26 cellular contexts compared by ENCODE assay signal in genomic region chr1:40352126-40352525, GRCh38. TPM values are rescaled to one million over a fixed set of nuclear protein-coding genes. Genes with fewer than 3 reads are reported as not detected.
A peak's percentile ranks its signal among the peaks of the same experiment; 100 is the strongest.
DNase-seq lines count a peak whose midpoint lies in the region; ATAC-seq, FAIRE-seq and TF ChIP-seq lines count a peak whose summit lies in the region.
"Had no signal": no experiment of that assay in that cellular context is flagged by ENCODE, and none has a peak within 500 bp of the region (broad histone marks: within the 10 kb centered on the region; RNA-seq: fewer than 3 reads in every experiment).

No MANE protein-coding gene starts in this region.

- CTCF ChIA-PET in SK-N-SH (lab: Yijun Ruan, JAX) (interaction anchor here (1.3 to 9.4 kb wide), 3 partner anchors 15 to 208 kb away, joined by 7 to 71 read pairs (median 9); no protein-coding TSS in a partner anchor), K562 (lab: Yijun Ruan, JAX; ENCODE audit: low intra/inter-chr PET ratio) (no interaction called here), T-cell (lab: Charles Lee) (interaction anchor here (0.6 to 3.5 kb wide), 2 partner anchors 14 to 277 kb away, joined by 3 to 15 read pairs; no protein-coding TSS in a partner anchor)

- H3K27ac ChIP-seq in SK-N-SH (ENCODE audit: low read depth in 2 of 2, low read length in 1 of 2) (no peak overlapping the region), Karpas-422 (ENCODE audit: low read length) (peak overlapping the region; percentile 81), K562 (ENCODE audit: extremely low read depth, low read depth, low read length) (no peak overlapping the region)
- H3K27ac ChIP-seq: HL-60, WERI-Rb-1 had no signal

- 79% methylated on average over 3 of the region's 3 CpGs for WGBS in SK-N-SH (ENCODE audit: low lambda C conversion rate)
- 61% methylated on average over 3 of the region's 3 CpGs for WGBS in K562 (ENCODE audit: insufficient coverage, low coverage, missing lambda C conversion rate)

- H3K27me3 ChIP-seq in SK-N-SH (ENCODE audit: insufficient read depth): no peaks in the 10 kb centered on the region
- H3K27me3 ChIP-seq in Karpas-422 (ENCODE audit: low read length): no peaks in the 10 kb centered on the region
- no peaks in the 10 kb centered on the region for H3K27me3 ChIP-seq in K562 (ENCODE audit: control insufficient read depth in 2 of 2, insufficient read depth in 2 of 2, low read length in 2 of 2)
- H3K27me3 ChIP-seq: transverse colon had no signal

- TF ChIP-seq CTCF in SK-N-SH (IDR thresholded peaks at IDR 0.05): no peak
- TF ChIP-seq CTCF in K562 (IDR thresholded peaks at IDR 0.05 in 2 of 3, conservative IDR thresholded peaks at IDR 0.05 in 1 of 3; ENCODE audit: insufficient read depth in 2 of 3, low read depth in 1 of 3, low read length in 3 of 3): no peak

- no peak overlapping the region for H3K4me3 ChIP-seq in SK-N-SH (ENCODE audit: low read depth in 2 of 2, low read length in 1 of 2)
- no peak overlapping the region for H3K4me3 ChIP-seq in Karpas-422 (ENCODE audit: low read length)
- no peak overlapping the region for H3K4me3 ChIP-seq in K562
- H3K4me3 ChIP-seq: HAP-1, transverse colon had no signal

- H3K27ac Mint-ChIP-seq in T-cell: no peak overlapping the region
- H3K27ac Mint-ChIP-seq: activated naive CD8-positive, alpha-beta T cell treated with anti-CD3 and anti-CD28 coated beads, Interleukin-2, amount 10 ng/mL, durations not matched to agents 7 days and 5 days had no signal

- no peak for TF ChIP-seq POLR2A in K562 (conservative IDR thresholded peaks at IDR 0.05)

- intact Hi-C loops in K562 (cut with micrococcal nuclease): no loop called here
- intact Hi-C loops in sciatic nerve (cut with DNase I): no loop called here

- H3K36me3 Mint-ChIP-seq in T-cell: no peaks in the 10 kb centered on the region

- H3F3A ChIP-seq in SK-N-SH (replicated peaks; ENCODE audit: insufficient read depth): no peaks in the 10 kb centered on the region

- H3K4me2 ChIP-seq in SK-N-SH (no peak overlapping the region), Karpas-422 (ENCODE audit: low read depth, low read length, poor library complexity, severe bottlenecking) (peak overlapping the region; percentile 31), K562 (ENCODE audit: insufficient read depth, low read length) (no peak overlapping the region)

- H2AFZ ChIP-seq in SK-N-SH (ENCODE audit: low read depth) (no peak overlapping the region), Karpas-422 (ENCODE audit: low read length) (0 out of 2 replicates have a peak overlapping the region, but pooled peaks have one; percentile 60), K562 (ENCODE audit: low read depth, low read length) (no peak overlapping the region)

- no peaks in the 10 kb centered on the region for H3K9me3 Mint-ChIP-seq in T-cell

- no peaks in the 10 kb centered on the region for H4K20me1 ChIP-seq in SK-N-SH (ENCODE audit: insufficient read depth)
- H4K20me1 ChIP-seq in Karpas-422 (ENCODE audit: insufficient read depth, low read depth, low read length): no peaks in the 10 kb centered on the region
- H4K20me1 ChIP-seq in K562 (replicated peaks; ENCODE audit: control insufficient read depth, insufficient read depth, low read length): no peaks in the 10 kb centered on the region

- H3K27me3 Mint-ChIP-seq in T-cell: no peaks in the 10 kb centered on the region
- H3K27me3 Mint-ChIP-seq: activated naive CD8-positive, alpha-beta T cell treated with anti-CD3 and anti-CD28 coated beads, Interleukin-2, amount 10 ng/mL, durations not matched to agents 7 days and 5 days had no signal

- H3K4me1 ChIP-seq in SK-N-SH (ENCODE audit: control insufficient read depth in 1 of 2, insufficient read depth in 2 of 2, low read depth in 1 of 2, low read length in 1 of 2) (no peaks in the 10 kb centered on the region), Karpas-422 (ENCODE audit: low read length) (peaks cover 61% of the 10 kb centered on the region), K562 (replicated peaks in 1 of 2; ENCODE audit: control insufficient read depth in 2 of 2, insufficient read depth in 2 of 2, low read length in 2 of 2) (no peaks in the 10 kb centered on the region; a peak in 1 of 5 replicates)
- H3K4me1 ChIP-seq: HAP-1, transverse colon had no signal

- ATAC-seq in SK-N-SH treated with all-trans-retinoic acid at 6 μM for 48 hours (no peak), K562 (peak; percentile 25; the same call in 1 of the 3 replicates), sciatic nerve (peak; percentile 28), T-cell (replicated peaks in 1 of 4) (no peak), GM21526 (IDR thresholded peaks at IDR 0.05; ENCODE audit: low FRiP score, unreplicated experiment) (no peak)
- ATAC-seq: PC-3 had no signal

- H3K9me1 ChIP-seq in K562 (ENCODE audit: control insufficient read depth, insufficient read depth, low read length): no peaks in the 10 kb centered on the region

- in situ Hi-C loops in K562 (cut with MboI): no loop called here

- TF ChIP-seq RAD21 in SK-N-SH (IDR thresholded peaks at IDR 0.05; ENCODE audit: low read length) (no peak), K562 (CRISPR knock-in tag; conservative IDR thresholded peaks at IDR 0.05 in 1 of 2, IDR thresholded peaks at IDR 0.05 in 1 of 2) (no peak)

- H3K9me3 ChIP-seq in SK-N-SH (no peaks in the 10 kb centered on the region), Karpas-422 (ENCODE audit: low read length) (no peaks in the 10 kb centered on the region; the same call in 1 of the 2 replicates), K562 (replicated peaks; ENCODE audit: control insufficient read depth, insufficient read depth, low read depth, low read length) (no peaks in the 10 kb centered on the region)

- DNase-seq in SK-N-SH (no peak), Karpas-422 (peak; percentile 75), K562 (ENCODE audit: extremely low read depth in 1 of 4, low spot score in 3 of 4) (no peak), sciatic nerve (ENCODE audit: low spot score) (no peak), T-cell (no peak), activated gamma-delta T cell (lab: John Stamatoyannopoulos, UW) (no peak)
- DNase-seq: activated CD8-positive, alpha-beta memory T cell treated with anti-CD3 and anti-CD28 coated beads, Interleukin-2, amount 50 U/mL, for 4 hours; activated naive CD8-positive, alpha-beta T cell treated with anti-CD3 and anti-CD28 coated beads, Interleukin-2, amount 10 ng/mL, durations not matched to agents 7 days and 5 days; AML-193; cerebellar nuclear complex; DMS79; islet precursor cell; mesenchymal stem cell; NCI-H1436; NCI-H524 treated with DMSO at 0.1 percent for 48 hours; occipital lobe; PC-3; SIG-M5; T-helper 2 cell; transverse colon; WERI-Rb-1 had no signal

- FAIRE-seq in K562 (lab: Jason Lieb, UNC): no peak
- FAIRE-seq: frontal cortex had no signal

- no peaks in the 10 kb centered on the region for H3K9me2 ChIP-seq in SK-N-SH
- no peaks in the 10 kb centered on the region for H3K9me2 ChIP-seq in Karpas-422 (replicated peaks; ENCODE audit: insufficient read depth, low read length)

- H3K36me3 ChIP-seq in SK-N-SH (replicated peaks in 1 of 2; ENCODE audit: control insufficient read depth in 1 of 2, insufficient read depth in 2 of 2, low read length in 1 of 2): no peaks in the 10 kb centered on the region
- no peaks in the 10 kb centered on the region for H3K36me3 ChIP-seq in Karpas-422 (ENCODE audit: insufficient read depth, low read length)
- no peaks in the 10 kb centered on the region for H3K36me3 ChIP-seq in K562 (ENCODE audit: control insufficient read depth, insufficient read depth, low read length)
- H3K36me3 ChIP-seq: HAP-1, transverse colon, WERI-Rb-1 had no signal

- no peak overlapping the region for H3K4me3 Mint-ChIP-seq in T-cell
- H3K4me3 Mint-ChIP-seq: activated naive CD8-positive, alpha-beta T cell treated with anti-CD3 and anti-CD28 coated beads, Interleukin-2, amount 10 ng/mL, durations not matched to agents 7 days and 5 days had no signal

- TF ChIP-seq EP300 in SK-N-SH (IDR thresholded peaks at IDR 0.05; ENCODE audit: borderline replicate concordance in 1 of 2, low read depth in 1 of 2, low read length in 1 of 2) (no peak), K562 (IDR thresholded peaks at IDR 0.05; ENCODE audit: low read length) (no peak)

- POLR2A ChIA-PET in SK-N-SH (lab: Yijun Ruan, JAX): no interaction called here
- POLR2A ChIA-PET in K562 (lab: Yijun Ruan, JAX): interaction anchor here (0.6 to 1.3 kb wide), 4 partner anchors 7 to 22 kb away, joined by 3 to 4 read pairs (median 3); partner anchors contain the start of gene SMAP2
- POLR2A ChIA-PET in T-cell (lab: Charles Lee): no interaction called here

- BruUV-seq in K562 (replicated peaks; lab: Mats Ljungman, UMichigan): no TSS peak

- peaks cover 0 to 1% (median 0%) of the 10 kb centered on the region in 3 donors for H3K4me1 Mint-ChIP-seq in T-cell
- H3K4me1 Mint-ChIP-seq: activated naive CD8-positive, alpha-beta T cell treated with anti-CD3 and anti-CD28 coated beads, Interleukin-2, amount 10 ng/mL, durations not matched to agents 7 days and 5 days had no signal

- no peak overlapping the region for H3K9ac ChIP-seq in SK-N-SH
- no peak overlapping the region; the same call in 1 of the 2 replicates for H3K9ac ChIP-seq in Karpas-422 (ENCODE audit: low read length)
- H3K9ac ChIP-seq in K562 (ENCODE audit: insufficient read depth in 1 of 2, low read depth in 2 of 2, low read length in 2 of 2): no peak overlapping the region

- no peaks in the 10 kb centered on the region for H3K79me2 ChIP-seq in SK-N-SH (ENCODE audit: insufficient read depth)
- no peaks in the 10 kb centered on the region for H3K79me2 ChIP-seq in Karpas-422 (ENCODE audit: low read length)
- no peaks in the 10 kb centered on the region for H3K79me2 ChIP-seq in K562 (ENCODE audit: control insufficient read depth, insufficient read depth, low read length)

RNA-seq across cellular contexts. Expression of gene SMAP2, which starts 21.4 kb away (rescaled TPM):
- polyA plus RNA-seq in SK-N-SH (2012; rRNA removed) (11.2 and 12.7 TPM in 2 replicates), K562 (2011; rRNA removed) (114 and 124 TPM in 2 replicates), K562 (2014; fragmentation: Illumina TruSeq; extraction: Trizol) (173 and 212 TPM in 2 replicates), K562 (2014; fragmentation: Nextera tagmentation; extraction: Ambion mirVana) (10 to 100 TPM; 38.7 to 47.3 TPM), K562 (2014; rRNA removed) (89.4 and 94.7 TPM in 2 replicates)
- polyA plus RNA-seq in SK-N-SH (2012; cell fraction: cytosol; rRNA removed): 11.5 and 12.3 TPM in 2 replicates
- polyA plus RNA-seq in SK-N-SH (2012; cell fraction: nucleus; rRNA removed): 13.2 and 15.8 TPM in 2 replicates
- 33.6 and 37.5 TPM in 2 replicates for total RNA-seq in Karpas-422 (2014; rRNA removed; shearing (Covaris generic); ENCODE audit: low replicate concordance)
- total RNA-seq in K562 (2011; cell fraction: chromatin; rRNA removed; ENCODE audit: low replicate concordance): 77.4 and 118 TPM in 2 replicates
- 37.0 and 50.1 TPM in 2 replicates for total RNA-seq in K562 (2011; cell fraction: nucleolus; rRNA removed)
- 81.5 and 109 TPM in 2 replicates for total RNA-seq in K562 (2011; cell fraction: nucleoplasm; rRNA removed)
- total RNA-seq in K562 (2014; rRNA removed) (80.1 and 98.2 TPM in 2 replicates), K562 (2014; rRNA removed; fragmentation: Illumina TruSeq; extraction: Trizol) (94.1 and 101 TPM in 2 replicates), K562 (2015; rRNA removed; fragmentation: Illumina TruSeq; extraction: Trizol) (89.1 and 92.4 TPM in 2 replicates), K562 (2021) (109 and 117 TPM in 2 replicates), sciatic nerve (24.0 TPM), T-cell (100 to 1,000 TPM; 120 to 254 (median 123) TPM)
- polyA plus RNA-seq in K562 (2011; cell fraction: cytosol; rRNA removed): 98.8 and 132 TPM in 2 replicates
- polyA plus RNA-seq in K562 (2011; cell fraction: nucleus; rRNA removed): 81.2 and 89.1 TPM in 2 replicates
- 100 and 128 TPM in 2 replicates for polyA plus RNA-seq in K562 (2012)
- polyA minus RNA-seq in K562 (2011; rRNA and poly(A)+ RNA removed): 129 and 160 TPM in 2 replicates
- 71.4 and 74.3 TPM in 2 replicates for polyA minus RNA-seq in K562 (2011; cell fraction: cytosol; rRNA and poly(A)+ RNA removed)
- polyA minus RNA-seq in K562 (2011; cell fraction: nucleus; rRNA and poly(A)+ RNA removed): 28.4 and 48.0 TPM in 2 replicates

RNA-seq across cellular contexts. Expression of gene COL9A2, which starts 35.0 kb away (rescaled TPM):
- 0.63 and 0.94 TPM in 2 replicates for polyA plus RNA-seq in SK-N-SH (2012; rRNA removed)
- polyA plus RNA-seq in SK-N-SH (2012; cell fraction: cytosol; rRNA removed): 0.44 and 0.56 TPM in 2 replicates
- 1.2 and 1.4 TPM in 2 replicates for polyA plus RNA-seq in SK-N-SH (2012; cell fraction: nucleus; rRNA removed)
- total RNA-seq in Karpas-422 (2014; rRNA removed; shearing (Covaris generic); ENCODE audit: low replicate concordance): 7.9 and 28.2 TPM in 2 replicates
- 0.58 and 1.9 TPM in 2 replicates for total RNA-seq in K562 (2011; cell fraction: chromatin; rRNA removed; ENCODE audit: low replicate concordance)
- total RNA-seq in K562 (2011; cell fraction: nucleolus; rRNA removed): 0.53 and 1.3 TPM in 2 replicates
- 0.73 and 1.1 TPM in 2 replicates for total RNA-seq in K562 (2011; cell fraction: nucleoplasm; rRNA removed)
- total RNA-seq in K562 (2014; rRNA removed): 0.90 and 0.95 TPM in 2 replicates
- 0.06 and 0.15 TPM in 2 replicates for total RNA-seq in K562 (2014; rRNA removed; fragmentation: Illumina TruSeq; extraction: Trizol)
- total RNA-seq in K562 (2015; rRNA removed; fragmentation: Illumina TruSeq; extraction: Trizol): 0.60 and 0.72 TPM in 2 replicates
- total RNA-seq in K562 (2021): 0.47 and 0.72 TPM in 2 replicates
- 0.31 and 0.45 TPM in 2 replicates for polyA plus RNA-seq in K562 (2011; rRNA removed)
- polyA plus RNA-seq in K562 (2011; cell fraction: cytosol; rRNA removed): 0.46 and 0.47 TPM in 2 replicates
- 3.7 and 4.4 TPM in 2 replicates for polyA plus RNA-seq in K562 (2011; cell fraction: nucleus; rRNA removed)
- 0.78 and 3.8 TPM in 2 replicates for polyA plus RNA-seq in K562 (2012)
- polyA plus RNA-seq in K562 (2014; fragmentation: Illumina TruSeq; extraction: Trizol): 0.24 and 0.54 TPM in 2 replicates
- polyA plus RNA-seq in K562 (2014; fragmentation: Nextera tagmentation; extraction: Ambion mirVana): under 1 TPM; 0.03 TPM
- 1.5 and 2.2 TPM in 2 replicates for polyA plus RNA-seq in K562 (2014; rRNA removed)
- 0.11 and 0.30 TPM in 2 replicates for polyA minus RNA-seq in K562 (2011; rRNA and poly(A)+ RNA removed)
- 1.6 TPM in 1 of 2 replicates, not detected in the other for polyA minus RNA-seq in K562 (2011; cell fraction: cytosol; rRNA and poly(A)+ RNA removed)
- 0.13 and 1.4 TPM in 2 replicates for polyA minus RNA-seq in K562 (2011; cell fraction: nucleus; rRNA and poly(A)+ RNA removed)
- 3.9 TPM for total RNA-seq in sciatic nerve
- total RNA-seq in T-cell: 1 to 10 TPM; 3.5 to 4.6 (median 3.8) TPM

Comparison
In these comparisons a context has a peak if more than half of its experiments do, and no peak if none do; other contexts are left out.
1. ATAC-seq: peak in K562 (single experiment) and sciatic nerve (single experiment); none in SK-N-SH treated with all-trans-retinoic acid at 6 μM for 48 hours (single experiment), T-cell (0 of 4) and GM21526 (single experiment).